1 cellular context compared by ENCODE assay signal in the genomic region with DNA sequence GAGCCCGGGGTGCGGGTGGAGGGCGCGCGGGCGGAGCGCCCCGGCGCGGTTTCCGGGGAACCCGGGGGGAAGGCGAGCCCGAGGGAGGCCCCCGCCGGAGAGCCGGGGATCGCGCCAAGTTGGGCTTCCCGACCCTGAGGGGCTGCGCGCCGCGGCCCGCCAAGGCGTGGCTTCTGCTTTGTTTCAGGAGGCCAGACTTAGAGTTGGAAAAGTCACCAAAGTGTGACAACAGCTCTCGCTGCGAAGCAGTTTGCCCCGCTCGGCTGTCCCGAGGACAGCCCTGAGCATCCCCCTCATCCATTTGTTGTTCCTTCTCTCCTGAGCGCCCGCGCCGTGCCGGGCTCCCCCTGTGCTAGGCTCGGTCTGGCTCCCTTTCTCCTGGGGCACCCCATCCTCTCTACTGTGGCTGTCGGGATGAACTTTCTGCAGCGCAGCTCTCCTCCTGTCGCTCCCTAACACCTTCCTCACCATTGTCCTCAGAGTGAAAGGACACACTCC.
TF ChIP-seq lines count a peak whose summit lies in the region.

No MANE protein-coding gene starts in this region.

TF ChIP-seq in HEK293, 187 proteins besides CTCF, POLR2A, EP300 and RAD21 (continued from another document):
- TF ChIP-seq ZNF19 (tag by site-specific recombination; IDR thresholded peaks at IDR 0.05; ENCODE audit: low read depth) (no peak), ZNF26 (tag by site-specific recombination; IDR thresholded peaks at IDR 0.05) (no peak), ZNF341 (tag by site-specific recombination; IDR thresholded peaks at IDR 0.05; ENCODE audit: low read depth) (peak; percentile 57), PRDM1 (tag by site-specific recombination; IDR thresholded peaks at IDR 0.05) (0 out of 2 replicates have a peak, but pooled peaks have one; percentile 29), ZNF292 (tag by site-specific recombination; IDR thresholded peaks at IDR 0.05; ENCODE audit: borderline replicate concordance, low read depth) (no peak), SCRT2 (tag by site-specific recombination; IDR thresholded peaks at IDR 0.05) (0 out of 2 replicates have a peak, but pooled peaks have one; percentile 19), ZNF202 (tag by site-specific recombination; IDR thresholded peaks at IDR 0.05; ENCODE audit: borderline replicate concordance) (no peak), ZNF248 (tag by site-specific recombination; IDR thresholded peaks at IDR 0.05) (no peak), ZNF10 (tag by site-specific recombination; IDR thresholded peaks at IDR 0.05) (no peak)
- TF ChIP-seq, protein P1, sequence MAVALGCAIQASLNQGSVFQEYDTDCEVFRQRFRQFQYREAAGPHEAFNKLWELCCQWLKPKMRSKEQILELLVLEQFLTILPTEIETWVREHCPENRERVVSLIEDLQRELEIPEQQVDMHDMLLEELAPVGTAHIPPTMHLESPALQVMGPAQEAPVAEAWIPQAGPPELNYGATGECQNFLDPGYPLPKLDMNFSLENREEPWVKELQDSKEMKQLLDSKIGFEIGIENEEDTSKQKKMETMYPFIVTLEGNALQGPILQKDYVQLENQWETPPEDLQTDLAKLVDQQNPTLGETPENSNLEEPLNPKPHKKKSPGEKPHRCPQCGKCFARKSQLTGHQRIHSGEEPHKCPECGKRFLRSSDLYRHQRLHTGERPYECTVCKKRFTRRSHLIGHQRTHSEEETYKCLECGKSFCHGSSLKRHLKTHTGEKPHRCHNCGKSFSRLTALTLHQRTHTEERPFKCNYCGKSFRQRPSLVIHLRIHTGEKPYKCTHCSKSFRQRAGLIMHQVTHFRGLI (tag by site-specific recombination; IDR thresholded peaks at IDR 0.05) = peak; percentile 83
